8 cellular contexts compared by ENCODE assay signal in the genomic region with DNA sequence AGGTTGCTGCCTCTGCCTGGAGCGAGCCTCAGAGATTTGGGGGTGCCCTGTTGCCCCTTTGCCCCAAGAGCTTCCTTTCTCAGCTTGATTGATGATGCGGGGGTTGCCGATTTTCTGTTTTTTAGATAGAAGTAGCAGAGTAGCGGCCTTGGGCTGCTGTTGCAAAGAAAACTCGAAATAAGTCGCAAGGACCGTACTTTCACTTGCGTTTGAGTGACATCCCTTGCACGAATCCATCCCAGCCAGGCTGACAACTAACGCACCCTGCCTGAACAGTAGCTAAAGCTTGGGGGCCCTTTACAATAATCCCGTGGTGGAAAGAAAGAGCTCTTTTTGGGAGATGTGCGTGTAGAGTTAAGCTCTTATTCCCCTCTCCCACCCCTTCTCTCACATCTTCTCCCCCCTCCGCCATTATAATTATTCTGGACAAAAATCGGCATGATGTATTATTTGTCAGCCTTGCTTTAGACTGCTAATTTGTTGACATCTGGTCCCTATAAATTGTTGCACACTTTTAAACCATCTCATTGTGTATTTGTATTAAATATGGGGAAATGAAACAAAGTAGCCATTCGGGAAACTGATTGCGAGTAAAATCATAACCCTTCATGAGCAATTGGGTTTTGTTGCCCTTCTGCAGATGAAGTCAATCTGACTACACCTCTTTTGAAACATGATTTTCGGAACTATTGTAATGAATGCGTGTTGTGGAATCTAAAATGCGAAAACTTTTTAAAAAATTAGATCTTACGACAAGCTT. TPM values are rescaled to one million over a fixed set of nuclear protein-coding genes. Genes with fewer than 3 reads are reported as not detected.
DNase-seq lines count a peak whose midpoint lies in the region; ATAC-seq and TF ChIP-seq lines count a peak whose summit lies in the region.

No MANE protein-coding gene starts in this region.

- peak; percentile 27 for ATAC-seq in GM21786 (IDR thresholded peaks at IDR 0.05; ENCODE audit: unreplicated experiment)

- no peaks in the 10 kb centered on the region for H3K9me2 ChIP-seq in Karpas-422 (replicated peaks; ENCODE audit: insufficient read depth, low read length)

- peak overlapping the region; percentile 84 for H3K4me2 ChIP-seq in Karpas-422 (ENCODE audit: low read depth, low read length, poor library complexity, severe bottlenecking)

- peak overlapping the region; percentile 97 for H3K9ac ChIP-seq in Karpas-422 (ENCODE audit: low read length)

- peaks cover 35% of the 10 kb centered on the region for H4K20me1 ChIP-seq in Karpas-422 (ENCODE audit: insufficient read depth, low read depth, low read length)

- no peak for TF ChIP-seq POLR2A in uterus (IDR thresholded peaks at IDR 0.05)

- H2AFZ ChIP-seq in Karpas-422 (ENCODE audit: low read length) = no peak overlapping the region

- H3K27me3 ChIP-seq in Karpas-422 (ENCODE audit: low read length) (no peaks in the 10 kb centered on the region), neutrophil (no peaks in the 10 kb centered on the region), uterus (no peaks in the 10 kb centered on the region)

- H3K79me2 ChIP-seq in Karpas-422 (ENCODE audit: low read length) = peaks cover 61% of the 10 kb centered on the region

- H3K27ac ChIP-seq in Karpas-422 (ENCODE audit: low read length) = peak overlapping the region; percentile 71
- peak overlapping the region; percentile 75 for H3K27ac ChIP-seq in neutrophil
- H3K27ac ChIP-seq in uterus = peak overlapping the region; percentile 87 to 91

- DNase-seq in GM12864 (ENCODE audit: low read depth) = peak; percentile 34
- peak; percentile 76 for DNase-seq in Karpas-422
- DNase-seq in activated T-cell treated with anti-CD3 and anti-CD28 coated beads for 4 hours = peak; percentile 23
- peak; percentile 41 for DNase-seq in fibroblast of peridontal ligament (ENCODE audit: extremely low read depth)
- no peak for DNase-seq in uterus
- no peak for DNase-seq in kidney glomerular epithelial cell (lab: John Stamatoyannopoulos, UW)

- TF ChIP-seq CTCF in GM12864 (IDR thresholded peaks at IDR 0.05; ENCODE audit: low read depth, low read length, missing control alignments) = no peak
- no peak for TF ChIP-seq CTCF in neutrophil (IDR thresholded peaks at IDR 0.05)
- no peak for TF ChIP-seq CTCF in uterus (IDR thresholded peaks at IDR 0.05)

- H3K36me3 ChIP-seq in Karpas-422 (ENCODE audit: insufficient read depth, low read length) (peaks cover 8% of the 10 kb centered on the region; the same call in 1 of the 2 replicates), neutrophil (no peaks in the 10 kb centered on the region), uterus (no peaks in the 10 kb centered on the region)

- intact Hi-C loops in uterus (cut with DNase I; ENCODE audit: low total_unique reads) = no loop called here

- H3K9me3 ChIP-seq in Karpas-422 (ENCODE audit: low read length) (no peaks in the 10 kb centered on the region), neutrophil (no peaks in the 10 kb centered on the region), uterus (no peaks in the 10 kb centered on the region)

- peak overlapping the region; percentile 70 for H3K4me3 ChIP-seq in GM12864 (ENCODE audit: low read depth, low read length)
- peak overlapping the region; percentile 96 for H3K4me3 ChIP-seq in Karpas-422 (ENCODE audit: low read length)
- peak overlapping the region; percentile 60 to 86 for H3K4me3 ChIP-seq in neutrophil (ENCODE audit: low read depth in 1 of 2, low read length in 1 of 2)
- H3K4me3 ChIP-seq in uterus = peak overlapping the region; percentile 50 to 89

- H3K4me1 ChIP-seq in Karpas-422 (ENCODE audit: low read length) (peaks cover 45% of the 10 kb centered on the region), neutrophil (ENCODE audit: control insufficient read depth in 1 of 2, insufficient read depth in 1 of 2, low read depth in 1 of 2, low read length in 1 of 2) (peaks cover 19 to 21% of the 10 kb centered on the region in 2 experiments), uterus (peaks cover 0 to 8% of the 10 kb centered on the region in 2 donors)

RNA-seq across cellular contexts. Expression of gene USP10, which starts 0.9 kb away (rescaled TPM):
- 56.0 and 79.9 TPM in 2 replicates for total RNA-seq in Karpas-422 (2014; rRNA removed; shearing (Covaris generic); ENCODE audit: low replicate concordance)
- total RNA-seq in uterus = 10 to 100 TPM; 12.6 to 83.3 (median 44.2) TPM

RNA-seq across cellular contexts. Expression of gene KLHL36, which starts 52.4 kb away (rescaled TPM):
- total RNA-seq in Karpas-422 (2014; rRNA removed; shearing (Covaris generic); ENCODE audit: low replicate concordance) = 25.6 and 35.4 TPM in 2 replicates
- total RNA-seq in uterus = 10 to 100 TPM; 38.2 to 70.7 (median 52.5) TPM

Comparison
In these comparisons a context has a peak if more than half of its experiments do, and no peak if none do; other contexts are left out.
1. DNase-seq: peak in GM12864 (single experiment), Karpas-422 (single experiment), activated T-cell treated with anti-CD3 and anti-CD28 coated beads for 4 hours (single experiment) and fibroblast of peridontal ligament (single experiment); none in uterus (0 of 2) and kidney glomerular epithelial cell (single experiment).
2. Peak in every context shown above with its lines, with median percentiles within 50 percentile points of each other: H3K4me3 ChIP-seq and H3K27ac ChIP-seq.